In genomic region chr10:60972181-60972580, GRCh38 we compare ENCODE assay signal across 1 cellular context. TPM values are rescaled to one million over a fixed set of nuclear protein-coding genes. Genes with fewer than 3 reads are reported as not detected.
"Had no signal": no experiment of that assay in that cellular context is flagged by ENCODE, and none has a peak within 500 bp of the region (broad histone marks: within the 10 kb centered on the region; RNA-seq: fewer than 3 reads in every experiment).

No MANE protein-coding gene starts in this region.

RNA-seq across cellular contexts. Expression of gene RHOBTB1, which starts 28.2 kb away (rescaled TPM):
- polyA plus RNA-seq: naive thymus-derived CD8-positive, alpha-beta T cell had no signal
